In genomic region chr1:59290173-59290954, GRCh38 we compare ENCODE assay signal across 8 cellular contexts. TPM values are rescaled to one million over a fixed set of nuclear protein-coding genes. Genes with fewer than 3 reads are reported as not detected.
DNase-seq lines count a peak whose midpoint lies in the region; ATAC-seq and TF ChIP-seq lines count a peak whose summit lies in the region.

No MANE protein-coding gene starts in this region.

- H2BK15ac ChIP-seq in neuronal stem cell (ENCODE audit: low read length): no peak overlapping the region

- no peaks in the 10 kb centered on the region for H3K9me3 ChIP-seq in smooth muscle cell (replicated peaks; ENCODE audit: low read depth)
- peaks cover 0 to 5% of the 10 kb centered on the region in 2 donors for H3K9me3 ChIP-seq in neuronal stem cell (replicated peaks in 1 of 2; ENCODE audit: control insufficient read depth in 2 of 2, insufficient read depth in 1 of 2, low read depth in 1 of 2, low read length in 2 of 2)

- no peak overlapping the region for H3K23ac ChIP-seq in neuronal stem cell (ENCODE audit: low read depth, low read length, poor library complexity)

- H3K4me2 ChIP-seq in smooth muscle cell (no peak overlapping the region), neuronal stem cell (ENCODE audit: insufficient read depth, low read length, poor library complexity, severe bottlenecking) (no peak overlapping the region)

- no peaks in the 10 kb centered on the region for H4K20me1 ChIP-seq in smooth muscle cell (ENCODE audit: low read depth)

- peak; percentile 43 for TF ChIP-seq CTCF in GM20000 (IDR thresholded peaks at IDR 0.05; ENCODE audit: extremely low read depth, missing control alignments)
- peak; percentile 18 for TF ChIP-seq CTCF in smooth muscle cell (IDR thresholded peaks at IDR 0.05; ENCODE audit: borderline replicate concordance, insufficient read depth, poor library complexity, severe bottlenecking)

- no peaks in the 10 kb centered on the region for H3K4me1 ChIP-seq in smooth muscle cell (ENCODE audit: low read depth)
- no peaks in the 10 kb centered on the region for H3K4me1 ChIP-seq in neuronal stem cell (ENCODE audit: control insufficient read depth in 2 of 2, insufficient read depth in 1 of 2, low read depth in 1 of 2, low read length in 2 of 2)

- H2BK120ac ChIP-seq in neuronal stem cell (ENCODE audit: low read depth, low read length): no peak overlapping the region

- no peak overlapping the region for H2BK12ac ChIP-seq in neuronal stem cell (ENCODE audit: low read length)

- no peak overlapping the region for H2AK5ac ChIP-seq in neuronal stem cell (ENCODE audit: low read depth, low read length)

- H3K27me3 ChIP-seq in smooth muscle cell (ENCODE audit: low read depth): no peaks in the 10 kb centered on the region
- H3K27me3 ChIP-seq in neuronal stem cell (ENCODE audit: control insufficient read depth in 3 of 3, insufficient read depth in 3 of 3, low read depth in 1 of 3, low read length in 3 of 3): no peaks in the 10 kb centered on the region

- H3K4me3 ChIP-seq in smooth muscle cell: no peak overlapping the region
- H3K4me3 ChIP-seq in neuronal stem cell (ENCODE audit: low read length in 2 of 2): peak overlapping the region in 1 of 2 donors; percentile 12

- no peak overlapping the region for H2BK5ac ChIP-seq in neuronal stem cell (ENCODE audit: low read length)

- no peak overlapping the region for H4K91ac ChIP-seq in neuronal stem cell (ENCODE audit: low read depth, low read length, poor library complexity)

- DNase-seq in DMS 273 (lab: John Stamatoyannopoulos, UW; ENCODE audit: unreplicated experiment): peak; percentile 82
- DNase-seq in DMS 273 treated with DMSO at 0.1 percent for 48 hours (lab: John Stamatoyannopoulos, UW): no peak
- peak; percentile 51 for DNase-seq in GM20000 (ENCODE audit: low spot score)
- DNase-seq in RPMI8226: peak; percentile 49
- peak; percentile 34 for DNase-seq in fibroblast of peridontal ligament (ENCODE audit: extremely low read depth)
- no peak for DNase-seq in smooth muscle cell (lab: John Stamatoyannopoulos, UW; ENCODE audit: unreplicated experiment)
- DNase-seq in neuronal stem cell (ENCODE audit: low spot score): no peak

- no peak overlapping the region for H3K18ac ChIP-seq in neuronal stem cell (ENCODE audit: low read length)

- no peak overlapping the region for H4K8ac ChIP-seq in neuronal stem cell (ENCODE audit: low read depth, low read length)

- ATAC-seq in HG03469 (IDR thresholded peaks at IDR 0.05; ENCODE audit: unreplicated experiment): peak; percentile 73

- H3K9ac ChIP-seq in smooth muscle cell (ENCODE audit: low read depth) (no peak overlapping the region), neuronal stem cell (ENCODE audit: low read depth, low read length, poor library complexity) (no peak overlapping the region)

- peak overlapping the region; percentile 4 for H2AFZ ChIP-seq in smooth muscle cell (ENCODE audit: low read depth)
- no peak overlapping the region for H2AFZ ChIP-seq in neuronal stem cell (ENCODE audit: low read length)

- no peak overlapping the region for H3K4ac ChIP-seq in neuronal stem cell (ENCODE audit: low read length)

- no peaks in the 10 kb centered on the region for H3K79me2 ChIP-seq in smooth muscle cell (ENCODE audit: low read depth)

- no peaks in the 10 kb centered on the region for H3K79me1 ChIP-seq in neuronal stem cell (ENCODE audit: low read depth, low read length)

- H3F3A ChIP-seq in smooth muscle cell (ENCODE audit: low read depth): peaks cover 9% of the 10 kb centered on the region

- H3K14ac ChIP-seq in neuronal stem cell (ENCODE audit: low read length): no peak overlapping the region

- no peak overlapping the region for H3K27ac ChIP-seq in smooth muscle cell (ENCODE audit: low read depth)
- H3K27ac ChIP-seq in neuronal stem cell (replicated peaks; ENCODE audit: low read length): no peak overlapping the region

- H3K36me3 ChIP-seq in smooth muscle cell (ENCODE audit: low read depth) (no peaks in the 10 kb centered on the region), neuronal stem cell (replicated peaks in 1 of 2; ENCODE audit: control insufficient read depth in 2 of 2, insufficient read depth in 2 of 2, low read length in 2 of 2) (peaks cover 0 to 1% of the 10 kb centered on the region in 2 donors)

- 47% methylated on average over 9 of the region's 9 CpGs for WGBS in smooth muscle cell (ENCODE audit: low lambda C conversion rate)
- 100% methylated on average over 2 of the region's 9 CpGs; no CpG with 5 or more reads in 1 of the 2 donors for WGBS in neuronal stem cell (ENCODE audit: extremely low coverage in 2 of 2, insufficient read length in 2 of 2, insufficient replicate concordance in 1 of 2), 2 donors

RNA-seq across cellular contexts. Expression of gene FGGY, which starts 6.5 kb away (rescaled TPM):
- total RNA-seq in smooth muscle cell: 5.6 and 9.2 TPM in 2 replicates
- 4.8 and 5.1 TPM in 2 replicates for polyA plus RNA-seq in smooth muscle cell
- 8.3 TPM for polyA plus RNA-seq in neuronal stem cell (2013, experiment 1 of 2)
- polyA plus RNA-seq in neuronal stem cell (2013, experiment 2 of 2): 7.5 TPM

Comparison
In these comparisons a context has a peak if more than half of its experiments do, and no peak if none do; other contexts are left out.
1. DNase-seq: peak in DMS 273 (single experiment), GM20000 (single experiment), RPMI8226 (single experiment) and fibroblast of peridontal ligament (single experiment); none in DMS 273 treated with DMSO at 0.1 percent for 48 hours (single experiment), smooth muscle cell (single experiment) and neuronal stem cell (single experiment).